ENCODE assay signal across 16 cellular contexts in genomic region chr5:80711216-80711615, GRCh38.
"Had no signal": no experiment of that assay in that cellular context is flagged by ENCODE, and none has a peak within 500 bp of the region (broad histone marks: within the 10 kb centered on the region; RNA-seq: fewer than 3 reads in every experiment).

No MANE protein-coding gene starts in this region.

- H3K4me3 Mint-ChIP-seq: activated CD4-positive, alpha-beta T cell treated with anti-CD3 and anti-CD28 coated beads, Interleukin-2, amount 10 ng/mL, durations not matched to agents 7 days and 5 days; naive thymus-derived CD8-positive, alpha-beta T cell; stimulated activated naive B cell treated with anti-CD40 and anti-IgM and Interleukin-4, amounts not matched to agents 10 μg/mL and 1 μg/mL and 100 μg/mL, for 72 hours had no signal

- ATAC-seq: naive thymus-derived CD8-positive, alpha-beta T cell; stimulated activated naive B cell treated with anti-CD40 and anti-IgM and Interleukin-4, amounts not matched to agents 10 μg/mL and 1 μg/mL and 100 μg/mL, for 72 hours had no signal

- DNase-seq: activated CD4-positive, alpha-beta T cell treated with anti-CD3 and anti-CD28 coated beads, Interleukin-2, amount 10 ng/mL, durations not matched to agents 7 days and 5 days; activated CD4-positive, CD25-positive, alpha-beta regulatory T cell; activated gamma-delta T cell treated with Interleukin-2 at 50 U/mL for 16 hours; activated naive CD8-positive, alpha-beta T cell treated with anti-CD3 and anti-CD28 coated beads, Interleukin-2, amount 10 ng/mL, durations not matched to agents 7 days and 5 days; activated T-cell treated with anti-CD3 and anti-CD28 coated beads, Interleukin-2, amount 50 U/mL, for 48 hours; cerebellar nuclear complex; effector memory CD4-positive, alpha-beta T cell; kidney; left lung; mucosa of descending colon; naive thymus-derived CD8-positive, alpha-beta T cell; stimulated activated CD4-positive, alpha-beta T cell treated with anti-CD3 and anti-CD28 coated beads, Interleukin-2, amount 100 ng/mL, for 48 hours; stimulated activated naive B cell treated with anti-CD40 and anti-IgM and Interleukin-4, amounts not matched to agents 10 μg/mL and 1 μg/mL and 100 μg/mL, for 72 hours; transverse colon had no signal

- H3K4me1 ChIP-seq: left lung, right atrium auricular region, transverse colon had no signal

- H3K36me3 ChIP-seq: right atrium auricular region had no signal

- H3K9me3 ChIP-seq: left lung, mucosa of descending colon, right atrium auricular region, transverse colon had no signal

- H3K4me1 Mint-ChIP-seq: stimulated activated naive B cell treated with anti-CD40 and anti-IgM and Interleukin-4, amounts not matched to agents 10 μg/mL and 1 μg/mL and 100 μg/mL, for 72 hours had no signal

- H3K9me3 Mint-ChIP-seq: activated naive CD8-positive, alpha-beta T cell treated with anti-CD3 and anti-CD28 coated beads, Interleukin-2, amount 10 ng/mL, durations not matched to agents 7 days and 5 days; naive thymus-derived CD8-positive, alpha-beta T cell; stimulated activated naive B cell treated with anti-CD40 and anti-IgM and Interleukin-4, amounts not matched to agents 10 μg/mL and 1 μg/mL and 100 μg/mL, for 72 hours had no signal

- H3K27me3 ChIP-seq: left lung, right atrium auricular region, transverse colon had no signal

- H3K4me3 ChIP-seq: left lung, mucosa of descending colon, right atrium auricular region, transverse colon had no signal

- H3K27ac ChIP-seq: left lung, right atrium auricular region, transverse colon had no signal

- H3K27ac Mint-ChIP-seq: progenitor cell of endocrine pancreas; stimulated activated naive B cell treated with anti-CD40 and anti-IgM and Interleukin-4, amounts not matched to agents 10 μg/mL and 1 μg/mL and 100 μg/mL, for 72 hours had no signal

- H3K27me3 Mint-ChIP-seq: activated CD4-positive, alpha-beta T cell treated with anti-CD3 and anti-CD28 coated beads, Interleukin-2, amount 10 ng/mL, durations not matched to agents 7 days and 5 days; activated naive CD8-positive, alpha-beta T cell treated with anti-CD3 and anti-CD28 coated beads, Interleukin-2, amount 10 ng/mL, durations not matched to agents 7 days and 5 days; naive thymus-derived CD8-positive, alpha-beta T cell; progenitor cell of endocrine pancreas; stimulated activated naive B cell treated with anti-CD40 and anti-IgM and Interleukin-4, amounts not matched to agents 10 μg/mL and 1 μg/mL and 100 μg/mL, for 72 hours had no signal
